Comparison of ENCODE assay signal across 8 cellular contexts in genomic region chr6:33744001-33744848, GRCh38. TPM values are rescaled to one million over a fixed set of nuclear protein-coding genes. Genes with fewer than 3 reads are reported as not detected.
DNase-seq lines count a peak whose midpoint lies in the region; ATAC-seq and TF ChIP-seq lines count a peak whose summit lies in the region.

No MANE protein-coding gene starts in this region.

- CTCF ChIA-PET in WTC11 (lab: Charles Lee) = interaction anchor here (0.5 to 3.7 kb wide), 17 partner anchors 9 to 411 kb away, joined by 3 to 26 read pairs (median 4); partner anchors contain the start of gene UQCC2

- no peak overlapping the region for H3K4me3 ChIP-seq in kidney epithelial cell (ENCODE audit: low read depth, low read length)

- ATAC-seq in WTC11 (peak; percentile 79), HG03378 (IDR thresholded peaks at IDR 0.05; ENCODE audit: unreplicated experiment) (no peak)

- H3K27ac Mint-ChIP-seq in WTC11 = no peak overlapping the region

- DNase-seq in NCI-H446 (lab: John Stamatoyannopoulos, UW) (peak; percentile 64 to 82), NCI-H446 treated with DMSO at 0.1 percent for 48 hours (lab: John Stamatoyannopoulos, UW) (no peak), NCI-H2196 treated with DMSO at 0.1 percent for 48 hours (lab: John Stamatoyannopoulos, UW; ENCODE audit: unreplicated experiment) (peak; percentile 94), WTC11 (ENCODE audit: low spot score) (peak; percentile 84), caudate nucleus (lab: John Stamatoyannopoulos, UW) (peak in 56 of 61 donors; percentile 30 to 90 (median 66)), kidney epithelial cell (ENCODE audit: low read depth) (no peak)
- DNase-seq in stimulated activated CD4-positive, alpha-beta T cell treated with anti-CD3 and anti-CD28 coated beads, Interleukin-15, amount 100 ng/mL, for 48 hours (ENCODE audit: low read depth in 2 of 2) = peak; percentile 55 to 69

- H3K4me1 Mint-ChIP-seq in WTC11 = peaks cover 48% of the 10 kb centered on the region

- no peaks in the 10 kb centered on the region for H3K36me3 Mint-ChIP-seq in WTC11

- no peak overlapping the region for H3K4me3 Mint-ChIP-seq in WTC11

- peak overlapping the region; percentile 96 for H3K27ac ChIP-seq in caudate nucleus (ENCODE audit: low read depth, low read length)

- TF ChIP-seq CTCF in WTC11 (IDR thresholded peaks at IDR 0.05) (peak; percentile 79), kidney epithelial cell (IDR thresholded peaks at IDR 0.05; ENCODE audit: insufficient read depth, low read length, poor library complexity, severe bottlenecking) (peak; percentile 94)

- POLR2A ChIA-PET in WTC11 (lab: Charles Lee) = interaction anchor here (1.0 kb wide), 1 partner anchor 25 kb away, joined by 3 read pairs; no protein-coding TSS in a partner anchor

- H3K27me3 ChIP-seq in kidney epithelial cell (ENCODE audit: control insufficient read depth, insufficient read depth, low read length) = peaks cover 2% of the 10 kb centered on the region

- H3K27me3 Mint-ChIP-seq in WTC11 (ENCODE audit: low read depth) = no peaks in the 10 kb centered on the region; the same call in 1 of the 2 replicates

- no peaks in the 10 kb centered on the region for H3K9me3 Mint-ChIP-seq in WTC11

- no peaks in the 10 kb centered on the region for H3K36me3 ChIP-seq in kidney epithelial cell (ENCODE audit: control insufficient read depth, insufficient read depth, low read length)

TF ChIP-seq in WTC11, 78 proteins besides CTCF, POLR2A, EP300 and RAD21:
- no peak for TF ChIP-seq ERG (CRISPR knock-in tag; IDR thresholded peaks at IDR 0.05)
- peak; percentile 37; the same call in 1 of the 2 replicates for TF ChIP-seq ETV6 (CRISPR knock-in tag; IDR thresholded peaks at IDR 0.05)
- no peak for TF ChIP-seq ZNF396 (CRISPR knock-in tag; IDR thresholded peaks at IDR 0.05; ENCODE audit: borderline replicate concordance)

RNA-seq across cellular contexts. Expression of gene IP6K3, which starts 2.5 kb away (rescaled TPM):
- 0.44 to 1.1 TPM (median 0.89 TPM) in 3 replicates for total RNA-seq in WTC11 (2021)
- total RNA-seq in kidney epithelial cell = 0.29 and 1.6 TPM in 2 replicates

RNA-seq across cellular contexts. Expression of gene UQCC2, which starts 32.7 kb away (rescaled TPM):
- 65.8 to 105 TPM (median 95.3 TPM) in 3 replicates for total RNA-seq in WTC11 (2021)
- 32.0 and 38.4 TPM in 2 replicates for total RNA-seq in kidney epithelial cell

RNA-seq across cellular contexts. Expression of gene LEMD2, which starts 44.7 kb away (rescaled TPM):
- total RNA-seq in WTC11 (2021) (46.6 to 62.9 TPM (median 48.2 TPM) in 3 replicates), kidney epithelial cell (78.0 and 80.6 TPM in 2 replicates)

RNA-seq across cellular contexts. Expression of gene MLN, which starts 59.6 kb away (rescaled TPM):
- total RNA-seq in WTC11 (2021) (not detected in 3 replicates), kidney epithelial cell (not detected in 2 replicates)

Comparison
In these comparisons a context has a peak if more than half of its experiments do, and no peak if none do; other contexts are left out.
1. DNase-seq: peak in NCI-H446 (2 of 2), NCI-H2196 treated with DMSO at 0.1 percent for 48 hours (single experiment), WTC11 (single experiment), caudate nucleus (56 of 61) and stimulated activated CD4-positive, alpha-beta T cell treated with anti-CD3 and anti-CD28 coated beads, Interleukin-15, amount 100 ng/mL, for 48 hours (2 of 2); none in NCI-H446 treated with DMSO at 0.1 percent for 48 hours (single experiment) and kidney epithelial cell (single experiment).